ENCODE assay signal across 24 cellular contexts in genomic region chr12:57637364-57637763, GRCh38. TPM values are rescaled to one million over a fixed set of nuclear protein-coding genes. Genes with fewer than 3 reads are reported as not detected.
DNase-seq lines count a peak whose midpoint lies in the region; ATAC-seq and TF ChIP-seq lines count a peak whose summit lies in the region.
"Had no signal": no experiment of that assay in that cellular context is flagged by ENCODE, and none has a peak within 500 bp of the region (broad histone marks: within the 10 kb centered on the region; RNA-seq: fewer than 3 reads in every experiment).

No MANE protein-coding gene starts in this region.

- H4K8ac ChIP-seq in mesendoderm (ENCODE audit: low read depth, low read length), result no peak overlapping the region

- WGBS in esophagus muscularis mucosa, result 66% methylated on average over 3 of the region's 3 CpGs
- WGBS in mesendoderm (ENCODE audit: extremely low coverage, insufficient coverage, low lambda C conversion rate), result no CpG with 5 or more reads among the region's 3 CpGs

- no peak overlapping the region for H3K4ac ChIP-seq in mesendoderm (ENCODE audit: low read depth, low read length)

- peaks cover 13% of the 10 kb centered on the region for H3K27me3 ChIP-seq in BE2C
- H3K27me3 ChIP-seq in Loucy (ENCODE audit: insufficient read depth, low read length, poor library complexity, severe bottlenecking), result no peaks in the 10 kb centered on the region
- H3K27me3 ChIP-seq in esophagus muscularis mucosa, result peaks cover 0 to 71% (median 0%) of the 10 kb centered on the region in 4 donors
- H3K27me3 ChIP-seq in mesendoderm (ENCODE audit: insufficient read depth, low read length, poor library complexity), result no peaks in the 10 kb centered on the region

- H3K36me3 ChIP-seq in BE2C, result no peaks in the 10 kb centered on the region
- H3K36me3 ChIP-seq in Loucy (ENCODE audit: insufficient read depth, low read length), result no peaks in the 10 kb centered on the region
- no peaks in the 10 kb centered on the region for H3K36me3 ChIP-seq in esophagus muscularis mucosa
- H3K36me3 ChIP-seq in mesendoderm (ENCODE audit: control insufficient read depth, insufficient read depth, low read length), result no peaks in the 10 kb centered on the region
- H3K36me3 ChIP-seq: prostate gland had no signal

- no peak overlapping the region for H3K9ac ChIP-seq in Loucy (ENCODE audit: low read depth, low read length, poor library complexity, severe bottlenecking)
- H3K9ac ChIP-seq in mesendoderm (ENCODE audit: low read length), result no peak overlapping the region

- H3K56ac ChIP-seq in mesendoderm (ENCODE audit: low read length), result no peak overlapping the region

- H3K4me2 ChIP-seq in Loucy (ENCODE audit: low read depth, low read length, poor library complexity, severe bottlenecking) (no peak overlapping the region), mesendoderm (ENCODE audit: low read length) (no peak overlapping the region)

- H2BK5ac ChIP-seq in mesendoderm (ENCODE audit: low read length), result no peak overlapping the region

- H2AFZ ChIP-seq in Loucy (ENCODE audit: low read length), result no peak overlapping the region

- H3K9me3 ChIP-seq in BE2C (no peaks in the 10 kb centered on the region; the same call in 1 of the 2 replicates), Loucy (ENCODE audit: insufficient read depth, low read depth, low read length) (no peaks in the 10 kb centered on the region), esophagus muscularis mucosa (no peaks in the 10 kb centered on the region)
- H3K9me3 ChIP-seq: prostate gland had no signal

- H3K4me1 ChIP-seq in BE2C, result no peaks in the 10 kb centered on the region
- H3K4me1 ChIP-seq in Loucy (ENCODE audit: insufficient read depth, low read length, poor library complexity, severe bottlenecking), result peaks cover 5% of the 10 kb centered on the region
- H3K4me1 ChIP-seq in esophagus muscularis mucosa, result peaks cover 8 to 13% (median 12%) of the 10 kb centered on the region in 4 donors
- H3K4me1 ChIP-seq in mesendoderm (ENCODE audit: control insufficient read depth, low read depth, low read length), result no peaks in the 10 kb centered on the region

- no peaks in the 10 kb centered on the region for H3K9me2 ChIP-seq in Loucy (replicated peaks; ENCODE audit: low read depth, low read length)

- no peaks in the 10 kb centered on the region for H3K79me1 ChIP-seq in mesendoderm (ENCODE audit: low read length)

- DNase-seq in BE2C (no peak), cardiac fibroblast (ENCODE audit: low read depth in 2 of 2) (no peak), esophagus muscularis mucosa (ENCODE audit: extremely low spot score) (no peak), SKM-1 treated with dmso at 0.1 percent for 144 hours (lab: John Stamatoyannopoulos, UW; ENCODE audit: unreplicated experiment) (no peak), mesendoderm (no peak)
- DNase-seq: activated CD4-positive, alpha-beta T cell treated with anti-CD3 and anti-CD28 coated beads, Interleukin-2, amount 10 ng/mL, durations not matched to agents 7 days and 5 days; activated CD8-positive, alpha-beta memory T cell treated with anti-CD3 and anti-CD28 coated beads, Interleukin-2, amount 10 ng/mL, durations not matched to agents 7 days and 5 days; activated naive CD4-positive, alpha-beta T cell treated with anti-CD3 and anti-CD28 coated beads, Interleukin-2, amount 50 U/mL, for 16 hours; central memory CD4-positive, alpha-beta T cell; DMS79; foreskin fibroblast; hippocampal formation; NCI-H1436; NCI-H2171; NCI-H526; SHP77 treated with DMSO at 0.1 percent for 48 hours; stimulated activated CD4-positive, alpha-beta T cell treated with anti-CD3 and anti-CD28 coated beads, Interleukin-1b, Interleukin-23, amount 100 ng/mL, for 48 hours had no signal

- TF ChIP-seq EP300 in esophagus muscularis mucosa (IDR thresholded peaks at IDR 0.05), result no peak

- H3K23ac ChIP-seq in mesendoderm (ENCODE audit: low read length), result no peak overlapping the region

- ATAC-seq in HG02970 (IDR thresholded peaks at IDR 0.05; ENCODE audit: low FRiP score, unreplicated experiment), result no peak
- ATAC-seq: activated CD8-positive, alpha-beta memory T cell treated with anti-CD3 and anti-CD28 coated beads, Interleukin-2, amount 10 ng/mL, durations not matched to agents 7 days and 5 days; stimulated activated effector memory CD8-positive, alpha-beta T cell treated with anti-CD3 and anti-CD28 coated beads, Interleukin-12 subunit alpha, Interleukin-12 subunit beta, amount 100 ng/mL, for 72 hours had no signal

- H3K4me3 ChIP-seq in BE2C (ENCODE audit: low read depth, low read length) (no peak overlapping the region), Loucy (ENCODE audit: low read length, poor library complexity, severe bottlenecking) (no peak overlapping the region), cardiac fibroblast (replicated peaks in 1 of 2; ENCODE audit: low read depth in 2 of 2, low read length in 2 of 2) (no peak overlapping the region), esophagus muscularis mucosa (no peak overlapping the region), mesendoderm (ENCODE audit: low read length) (no peak overlapping the region)
- H3K4me3 ChIP-seq: prostate gland, skin epidermis had no signal

- no peaks in the 10 kb centered on the region for H3K79me2 ChIP-seq in Loucy (ENCODE audit: insufficient read depth, low read length)
- no peaks in the 10 kb centered on the region for H3K79me2 ChIP-seq in mesendoderm (ENCODE audit: control insufficient read depth, insufficient read depth, low read length)

- no peak overlapping the region for H2BK120ac ChIP-seq in mesendoderm (ENCODE audit: low read depth, low read length)

- TF ChIP-seq CTCF in 22Rv1 (IDR thresholded peaks at IDR 0.05) (peak; percentile 35), BE2C (IDR thresholded peaks at IDR 0.05; ENCODE audit: low read depth, low read length) (peak; percentile 17; the same call in 1 of the 2 replicates), Loucy (conservative IDR thresholded peaks at IDR 0.05; ENCODE audit: low read length) (peak; percentile 46), cardiac fibroblast (IDR thresholded peaks at IDR 0.05; ENCODE audit: low read depth, low read length) (peak; percentile 4), esophagus muscularis mucosa (IDR thresholded peaks at IDR 0.05) (no peak)

- H3F3A ChIP-seq in Loucy (ENCODE audit: low read depth), result no peaks in the 10 kb centered on the region

- no peak overlapping the region for H3K18ac ChIP-seq in mesendoderm (ENCODE audit: low read length)

- TF ChIP-seq POLR2A in esophagus muscularis mucosa (IDR thresholded peaks at IDR 0.05; ENCODE audit: low read depth), result no peak

- no peak overlapping the region for H2BK15ac ChIP-seq in mesendoderm (replicated peaks; ENCODE audit: low read depth)

- intact Hi-C loops in esophagus muscularis mucosa (cut with DNase I), result no loop called here

- H4K5ac ChIP-seq in mesendoderm (ENCODE audit: low read length), result no peak overlapping the region

- H2AK5ac ChIP-seq in mesendoderm (ENCODE audit: low read length), result no peak overlapping the region

- H3K27ac ChIP-seq in 22Rv1 (no peak overlapping the region), esophagus muscularis mucosa (replicated peaks in 1 of 4) (no peak overlapping the region), mesendoderm (ENCODE audit: low read depth, low read length) (no peak overlapping the region)
- H3K27ac ChIP-seq: epithelial cell of prostate, prostate gland, skin epidermis had no signal

- H4K20me1 ChIP-seq in Loucy (ENCODE audit: insufficient read depth, low read length, poor library complexity, severe bottlenecking), result no peaks in the 10 kb centered on the region

RNA-seq across cellular contexts. Expression of gene B4GALNT1, which starts 4.4 kb away (rescaled TPM):
- 17.6 TPM for polyA plus RNA-seq in BE2C (2012; ENCODE audit: insufficient read depth, insufficient read length, low read depth)
- total RNA-seq in esophagus muscularis mucosa, result 10 to 100 TPM in 2 of 4 donors, 1 to 10 TPM in 2; 2.8 to 10.9 (median 7.3) TPM
- 0.37 TPM for polyA plus RNA-seq in mesendoderm (2013, experiment 1 of 2)
- polyA plus RNA-seq in mesendoderm (2013, experiment 2 of 2), result 0.49 TPM

RNA-seq across cellular contexts. Expression of gene ARHGEF25, which starts 26.1 kb away (rescaled TPM):
- 18.5 TPM for polyA plus RNA-seq in BE2C (2012; ENCODE audit: insufficient read depth, insufficient read length, low read depth)
- total RNA-seq in esophagus muscularis mucosa, result 100 to 1,000 TPM in 3 of 4 donors, 10 to 100 TPM in 1; 77.7 to 133 (median 111) TPM
- polyA plus RNA-seq in mesendoderm (2013, experiment 1 of 2), result 0.67 TPM
- polyA plus RNA-seq in mesendoderm (2013, experiment 2 of 2), result 0.63 TPM

RNA-seq across cellular contexts. Expression of gene DTX3, which starts 32.7 kb away (rescaled TPM):
- polyA plus RNA-seq in BE2C (2012; ENCODE audit: insufficient read depth, insufficient read length, low read depth), result 178 TPM
- total RNA-seq in esophagus muscularis mucosa, result 10 to 100 TPM; 39.0 to 68.6 (median 46.8) TPM
- 29.5 TPM for polyA plus RNA-seq in mesendoderm (2013, experiment 1 of 2)
- 29.5 TPM for polyA plus RNA-seq in mesendoderm (2013, experiment 2 of 2)

RNA-seq across cellular contexts. Expression of gene PIP4K2C, which starts 46.4 kb away (rescaled TPM):
- polyA plus RNA-seq in BE2C (2012; ENCODE audit: insufficient read depth, insufficient read length, low read depth), result 37.0 TPM
- 10 to 100 TPM; 22.7 to 30.7 (median 29.0) TPM for total RNA-seq in esophagus muscularis mucosa
- 18.6 TPM for polyA plus RNA-seq in mesendoderm (2013, experiment 1 of 2)
- 18.6 TPM for polyA plus RNA-seq in mesendoderm (2013, experiment 2 of 2)

RNA-seq across cellular contexts. Expression of gene OS9, which starts 56.6 kb away (rescaled TPM):
- polyA plus RNA-seq in BE2C (2012; ENCODE audit: insufficient read depth, insufficient read length, low read depth), result 259 TPM
- 100 to 1,000 TPM; 139 to 223 (median 148) TPM for total RNA-seq in esophagus muscularis mucosa
- polyA plus RNA-seq in mesendoderm (2013, experiment 1 of 2), result 50.4 TPM
- 48.8 TPM for polyA plus RNA-seq in mesendoderm (2013, experiment 2 of 2)

Comparison
In these comparisons a context has a peak if more than half of its experiments do, and no peak if none do; other contexts are left out.
1. CTCF ChIP-seq: peak in 22Rv1 (single experiment), BE2C (single experiment), Loucy (single experiment) and cardiac fibroblast (single experiment); none in esophagus muscularis mucosa (0 of 3).